18 cellular contexts compared by ENCODE assay signal in genomic region chr21:25750085-25750484, GRCh38. TPM values are rescaled to one million over a fixed set of nuclear protein-coding genes. Genes with fewer than 3 reads are reported as not detected.
DNase-seq lines count a peak whose midpoint lies in the region; ATAC-seq and TF ChIP-seq lines count a peak whose summit lies in the region.
"Had no signal": no experiment of that assay in that cellular context is flagged by ENCODE, and none has a peak within 500 bp of the region (broad histone marks: within the 10 kb centered on the region; RNA-seq: fewer than 3 reads in every experiment).

No MANE protein-coding gene starts in this region.

- H3K4me1 Mint-ChIP-seq in activated CD4-positive, alpha-beta T cell treated with anti-CD3 and anti-CD28 coated beads, Interleukin-2, amount 10 ng/mL, durations not matched to agents 24 days and 14 days = peaks cover 8% of the 10 kb centered on the region
- peaks cover 15% of the 10 kb centered on the region for H3K4me1 Mint-ChIP-seq in activated naive CD8-positive, alpha-beta T cell (ENCODE audit: low read depth)

- H3K79me2 ChIP-seq in osteoblast (ENCODE audit: insufficient read depth, low read length) = no peaks in the 10 kb centered on the region

- H3K27ac ChIP-seq in osteoblast (ENCODE audit: low read depth, low read length) (no peak overlapping the region), lower lobe of right lung (no peak overlapping the region)
- H3K27ac ChIP-seq: esophagus squamous epithelium, heart right ventricle, tibial nerve had no signal

- no peaks in the 10 kb centered on the region for H3K27me3 Mint-ChIP-seq in activated CD4-positive, alpha-beta T cell treated with anti-CD3 and anti-CD28 coated beads, Interleukin-2, amount 10 ng/mL, durations not matched to agents 24 days and 14 days
- no peaks in the 10 kb centered on the region for H3K27me3 Mint-ChIP-seq in activated naive CD8-positive, alpha-beta T cell

- H3K4me2 ChIP-seq in osteoblast (ENCODE audit: insufficient read depth, low read length) = no peak overlapping the region

- H3K9me3 Mint-ChIP-seq in activated CD4-positive, alpha-beta T cell treated with anti-CD3 and anti-CD28 coated beads, Interleukin-2, amount 10 ng/mL, durations not matched to agents 24 days and 14 days = no peaks in the 10 kb centered on the region
- no peaks in the 10 kb centered on the region for H3K9me3 Mint-ChIP-seq in activated naive CD8-positive, alpha-beta T cell (ENCODE audit: low read depth)

- ATAC-seq in HG02798 (IDR thresholded peaks at IDR 0.05; ENCODE audit: poor library complexity, unreplicated experiment) (no peak), lower lobe of right lung (no peak)
- ATAC-seq: GM12878, heart right ventricle, HepG2 had no signal

- H3K9me3 ChIP-seq in osteoblast (ENCODE audit: low read depth, low read length) (no peaks in the 10 kb centered on the region), lower lobe of right lung (no peaks in the 10 kb centered on the region)
- H3K9me3 ChIP-seq: esophagus squamous epithelium, heart right ventricle, tibial nerve had no signal

- H3K4me3 ChIP-seq in osteoblast (ENCODE audit: insufficient read depth, low read length) (no peak overlapping the region), lower lobe of right lung (no peak overlapping the region)
- H3K4me3 ChIP-seq: esophagus squamous epithelium, GM12878, heart right ventricle, tibial nerve had no signal

- H3K36me3 ChIP-seq in osteoblast (ENCODE audit: insufficient read depth, low read length) (peaks cover 18% of the 10 kb centered on the region), lower lobe of right lung (peaks cover 80% of the 10 kb centered on the region)

- peaks cover 26% of the 10 kb centered on the region for H3K36me3 Mint-ChIP-seq in activated CD4-positive, alpha-beta T cell treated with anti-CD3 and anti-CD28 coated beads, Interleukin-2, amount 10 ng/mL, durations not matched to agents 24 days and 14 days (ENCODE audit: low read depth)
- peaks cover 12% of the 10 kb centered on the region for H3K36me3 Mint-ChIP-seq in activated naive CD8-positive, alpha-beta T cell

- DNase-seq in activated CD4-positive, alpha-beta T cell treated with anti-CD3 and anti-CD28 coated beads, Interleukin-2, amount 10 ng/mL, durations not matched to agents 24 days and 14 days = peak; percentile 67
- DNase-seq in activated CD4-positive, alpha-beta T cell treated with anti-CD3 and anti-CD28 coated beads, Interleukin-2, amount 50 U/mL, for 48 hours = no peak
- peak; percentile 62 to 66 for DNase-seq in Kasumi-1 (lab: John Stamatoyannopoulos, UW)
- no peak for DNase-seq in osteoblast (ENCODE audit: insufficient read length, low spot score, missing footprints)
- DNase-seq in lower lobe of right lung = no peak
- no peak for DNase-seq in 8988T
- DNase-seq: activated gamma-delta T cell treated with Interleukin-2 at 50 U/mL for 16 hours; esophagus squamous epithelium; H7; heart right ventricle; NCI-H1092 treated with DMSO at 0.1 percent for 48 hours; NK-92 treated with Interleukin-12 subunit alpha and Interleukin-12 subunit beta, amount 100 ng/mL, for 24 hours; stimulated activated CD4-positive, alpha-beta T cell treated with anti-CD3 and anti-CD28 coated beads, Interleukin-4, amount 100 ng/mL, for 1 hour had no signal

- H2AFZ ChIP-seq in osteoblast (ENCODE audit: low read length) = peak overlapping the region; percentile 23

- H3K27me3 ChIP-seq in osteoblast (ENCODE audit: insufficient read depth, low read length) (no peaks in the 10 kb centered on the region), lower lobe of right lung (ENCODE audit: low read depth) (no peaks in the 10 kb centered on the region)
- H3K27me3 ChIP-seq: esophagus squamous epithelium, heart right ventricle, tibial nerve had no signal

- H3K27ac Mint-ChIP-seq in activated CD4-positive, alpha-beta T cell treated with anti-CD3 and anti-CD28 coated beads, Interleukin-2, amount 10 ng/mL, durations not matched to agents 24 days and 14 days = peak overlapping the region; percentile 61
- peak overlapping the region; percentile 87 for H3K27ac Mint-ChIP-seq in activated naive CD8-positive, alpha-beta T cell

- peak overlapping the region; percentile 47 for H3K4me3 Mint-ChIP-seq in activated CD4-positive, alpha-beta T cell treated with anti-CD3 and anti-CD28 coated beads, Interleukin-2, amount 10 ng/mL, durations not matched to agents 24 days and 14 days
- no peak overlapping the region for H3K4me3 Mint-ChIP-seq in activated naive CD8-positive, alpha-beta T cell

- intact Hi-C loops in activated CD4-positive, alpha-beta T cell treated with anti-CD3 and anti-CD28 coated beads, Interleukin-2, amount 10 ng/mL, durations not matched to agents 24 days and 14 days (cut with micrococcal nuclease) = no loop called here
- intact Hi-C loops in lower lobe of right lung (cut with DNase I) = no loop called here

- TF ChIP-seq CTCF in osteoblast (IDR thresholded peaks at IDR 0.05; ENCODE audit: extremely low read depth, low read depth, low read length) = no peak
- TF ChIP-seq CTCF in lower lobe of right lung (IDR thresholded peaks at IDR 0.05) = no peak

- H3K4me1 ChIP-seq in osteoblast (ENCODE audit: insufficient read depth, low read length) (no peaks in the 10 kb centered on the region), lower lobe of right lung (no peaks in the 10 kb centered on the region)
- H3K4me1 ChIP-seq: esophagus squamous epithelium, tibial nerve had no signal

- no peaks in the 10 kb centered on the region for H4K20me1 ChIP-seq in osteoblast (ENCODE audit: insufficient read depth, low read length)

RNA-seq across cellular contexts. Expression of gene GABPA, which starts 15.3 kb away (rescaled TPM):
- total RNA-seq in activated CD4-positive, alpha-beta T cell treated with anti-CD3 and anti-CD28 coated beads, Interleukin-2, amount 10 ng/mL, durations not matched to agents 24 days and 14 days = 25.6 and 27.6 TPM in 2 replicates
- total RNA-seq in osteoblast (28.0 and 28.6 TPM in 2 replicates), lower lobe of right lung (29.3 TPM)

RNA-seq across cellular contexts. Expression of gene ATP5PF, which starts 15.4 kb away (rescaled TPM):
- 174 TPM in 2 replicates for total RNA-seq in activated CD4-positive, alpha-beta T cell treated with anti-CD3 and anti-CD28 coated beads, Interleukin-2, amount 10 ng/mL, durations not matched to agents 24 days and 14 days
- total RNA-seq in osteoblast = 36.2 and 43.9 TPM in 2 replicates
- 75.8 TPM for total RNA-seq in lower lobe of right lung

Comparison
In these comparisons a context has a peak if more than half of its experiments do, and no peak if none do; other contexts are left out.
1. DNase-seq: peak in activated CD4-positive, alpha-beta T cell treated with anti-CD3 and anti-CD28 coated beads, Interleukin-2, amount 10 ng/mL, durations not matched to agents 24 days and 14 days (single experiment) and Kasumi-1 (2 of 2); none in activated CD4-positive, alpha-beta T cell treated with anti-CD3 and anti-CD28 coated beads, Interleukin-2, amount 50 U/mL, for 48 hours (0 of 2), osteoblast (single experiment), lower lobe of right lung (single experiment) and 8988T (single experiment).